ENCODE assay signal across 20 cellular contexts in the genomic region with DNA sequence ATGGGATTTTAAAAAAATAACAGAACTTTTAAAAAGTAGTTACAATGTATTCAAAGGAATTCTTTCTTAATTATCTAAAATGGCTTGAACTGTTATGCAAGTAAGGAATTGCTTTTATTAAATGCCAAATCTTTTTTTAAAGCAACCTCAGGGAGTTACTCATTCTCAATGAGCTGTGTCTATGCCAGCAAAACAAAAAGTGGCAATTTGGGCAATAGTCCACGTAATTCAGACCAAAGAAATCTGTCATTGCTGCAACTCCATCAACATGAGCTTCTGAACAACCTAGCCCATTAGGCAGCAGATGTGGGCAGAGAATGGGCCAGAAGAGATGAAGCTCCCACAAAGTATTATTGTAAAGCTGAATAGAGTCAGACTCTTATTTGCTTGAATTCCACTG.
A peak's percentile ranks its signal among the peaks of the same experiment; 100 is the strongest.
DNase-seq lines count a peak whose midpoint lies in the region; ATAC-seq, FAIRE-seq and TF ChIP-seq lines count a peak whose summit lies in the region.
"Had no signal": no experiment of that assay in that cellular context is flagged by ENCODE, and none has a peak within 500 bp of the region (broad histone marks: within the 10 kb centered on the region; RNA-seq: fewer than 3 reads in every experiment).

No MANE protein-coding gene starts in this region.

- no peaks in the 10 kb centered on the region for H3K79me2 ChIP-seq in mammary epithelial cell (ENCODE audit: insufficient read depth, low read length)

- H3K27me3 ChIP-seq in mammary epithelial cell (ENCODE audit: insufficient read depth, low read length) (no peaks in the 10 kb centered on the region), small intestine (ENCODE audit: control insufficient read depth in 2 of 2, insufficient read depth in 2 of 2, low read length in 2 of 2) (no peaks in the 10 kb centered on the region), upper lobe of right lung (no peaks in the 10 kb centered on the region)

- no peak for FAIRE-seq in small intestine (lab: Jason Lieb, UNC)
- FAIRE-seq: G401.6, GM12891, HTR-8/SVneo had no signal

- no peaks in the 10 kb centered on the region for H3K4me1 Mint-ChIP-seq in MCF 10A (ENCODE audit: insufficient read depth, unreplicated experiment)
- H3K4me1 Mint-ChIP-seq: CD14-positive monocyte had no signal

- H3K36me3 Mint-ChIP-seq in MCF 10A (ENCODE audit: insufficient read depth, unreplicated experiment): no peaks in the 10 kb centered on the region
- H3K36me3 Mint-ChIP-seq: CD14-positive monocyte had no signal

- dilution Hi-C loops in mammary epithelial cell (cut with HindIII; ENCODE audit: low sequenced_read_pairs): no loop called here

- no peak overlapping the region for H3K9ac ChIP-seq in mammary epithelial cell (ENCODE audit: insufficient read depth, low read length)

- H3K4me2 ChIP-seq in mammary epithelial cell (ENCODE audit: insufficient read depth, low read depth, low read length): no peak overlapping the region
- H3K4me2 ChIP-seq: GM23338 had no signal

- DNase-seq in MCF 10A (ENCODE audit: unreplicated experiment): peak; percentile 45
- DNase-seq in mammary epithelial cell: no peak
- DNase-seq in astrocyte of the spinal cord (ENCODE audit: low read depth, low spot score): peak; percentile 16
- DNase-seq in inferior parietal cortex (ENCODE audit: extremely low spot score): peak; percentile 7
- no peak for DNase-seq in stimulated activated naive CD4-positive, alpha-beta T cell (lab: John Stamatoyannopoulos, UW)
- no peak for DNase-seq in small intestine
- no peak for DNase-seq in SIG-M5 (lab: John Stamatoyannopoulos, UW)
- DNase-seq in upper lobe of right lung: no peak
- DNase-seq: 8988T, Caco-2, DMS53, NCI-H1092 treated with DMSO at 0.1 percent for 48 hours, NCI-H1694, NCI-H2107, NCI-H226 had no signal

- H2AFZ ChIP-seq in mammary epithelial cell (ENCODE audit: low read depth, low read length): no peak overlapping the region
- H2AFZ ChIP-seq: GM23338 had no signal

- 8% methylated on average over 1 of the region's 1 CpG for WGBS in mammary epithelial cell (ENCODE audit: low coverage, missing lambda C conversion rate)
- 50 to 79% (median 59%) methylated on average over 1 of the region's 1 CpG for WGBS in small intestine, 3 donors

- no TSS peak for BruUV-seq in MCF 10A (replicated peaks; lab: Mats Ljungman, UMichigan)
- no TSS peak for BruUV-seq in mammary epithelial cell (replicated peaks; lab: Mats Ljungman, UMichigan)

- TF ChIP-seq CTCF in MCF 10A (IDR thresholded peaks at IDR 0.05; ENCODE audit: unreplicated experiment) (no peak), mammary epithelial cell (conservative IDR thresholded peaks at IDR 0.05 in 1 of 2, IDR thresholded peaks at IDR 0.05 in 1 of 2; ENCODE audit: extremely low read depth in 1 of 2, insufficient read depth in 1 of 2, low read depth in 1 of 2, low read length in 2 of 2) (no peak), astrocyte of the spinal cord (IDR thresholded peaks at IDR 0.05; ENCODE audit: low read depth, low read length) (no peak), upper lobe of right lung (IDR thresholded peaks at IDR 0.05) (no peak)

- intact Hi-C loops in MCF 10A (cut with micrococcal nuclease): no loop called here
- intact Hi-C loops in mammary epithelial cell (cut with micrococcal nuclease): no loop called here
- intact Hi-C loops in upper lobe of right lung (cut with DNase I): no loop called here

- H3K4me1 ChIP-seq in mammary epithelial cell (ENCODE audit: insufficient read depth, low read length) (no peaks in the 10 kb centered on the region), small intestine (ENCODE audit: control insufficient read depth in 2 of 2, insufficient read depth in 1 of 2, low read depth in 1 of 2, low read length in 1 of 2) (no peaks in the 10 kb centered on the region), upper lobe of right lung (no peaks in the 10 kb centered on the region)

- no peaks in the 10 kb centered on the region for H4K20me1 ChIP-seq in mammary epithelial cell (ENCODE audit: insufficient read depth, low read length)

- in situ Hi-C loops in mammary epithelial cell (cut with MboI; ENCODE audit: low sequenced_read_pairs in 2 of 2) (no loop called here), astrocyte of the spinal cord (cut with HindIII; ENCODE audit: low sequenced_read_pairs) (no loop called here)

- CTCF ChIA-PET in MCF 10A (lab: Yijun Ruan, JAX) (no interaction called here), mammary epithelial cell (lab: Charles Lee; ENCODE audit: low non-redundant PET) (no interaction called here)

- no peak overlapping the region for H3K27ac Mint-ChIP-seq in MCF 10A (ENCODE audit: low read depth, unreplicated experiment)
- H3K27ac Mint-ChIP-seq: CD14-positive monocyte, GM23338 had no signal

- H3K9me3 ChIP-seq in mammary epithelial cell (replicated peaks; ENCODE audit: insufficient read depth, low read length): no peaks in the 10 kb centered on the region
- no peaks in the 10 kb centered on the region for H3K9me3 ChIP-seq in small intestine (ENCODE audit: control insufficient read depth, low read depth)
- H3K9me3 ChIP-seq in upper lobe of right lung: no peaks in the 10 kb centered on the region
- H3K9me3 ChIP-seq: Caco-2 had no signal

- peaks cover 8% of the 10 kb centered on the region for H3K9me3 Mint-ChIP-seq in MCF 10A (ENCODE audit: unreplicated experiment)
- H3K9me3 Mint-ChIP-seq: GM23338 had no signal

- H3K4me3 ChIP-seq in mammary epithelial cell (replicated peaks in 1 of 3; ENCODE audit: insufficient read depth in 1 of 3, low read depth in 2 of 3, low read length in 3 of 3) (no peak overlapping the region), astrocyte of the spinal cord (ENCODE audit: low read depth, low read length) (no peak overlapping the region), small intestine (ENCODE audit: low read depth in 1 of 2, low read length in 2 of 2) (no peak overlapping the region), upper lobe of right lung (no peak overlapping the region)
- H3K4me3 ChIP-seq: GM23338 had no signal

- H3K36me3 ChIP-seq in mammary epithelial cell (ENCODE audit: insufficient read depth, low read length) (no peaks in the 10 kb centered on the region), small intestine (ENCODE audit: control insufficient read depth in 2 of 2, insufficient read depth in 2 of 2, low read length in 2 of 2) (no peaks in the 10 kb centered on the region), upper lobe of right lung (no peaks in the 10 kb centered on the region)

- H3K4me3 Mint-ChIP-seq in MCF 10A (ENCODE audit: unreplicated experiment): no peak overlapping the region
- H3K4me3 Mint-ChIP-seq: CD14-positive monocyte, GM23338 had no signal

- no peak for ATAC-seq in upper lobe of right lung
- ATAC-seq: GM23338 had no signal

- POLR2A ChIA-PET in MCF 10A (lab: Yijun Ruan, JAX): interaction anchor here (1.0 kb wide), 1 partner anchor 448 kb away, joined by 3 read pairs; no protein-coding TSS in a partner anchor

- no peak overlapping the region for H3K27ac ChIP-seq in mammary epithelial cell (ENCODE audit: insufficient read depth, low read depth, low read length)
- no peak overlapping the region for H3K27ac ChIP-seq in small intestine (ENCODE audit: low read depth in 1 of 2, low read length in 1 of 2)
- no peak overlapping the region for H3K27ac ChIP-seq in upper lobe of right lung

- peaks cover 55% of the 10 kb centered on the region for H3K27me3 Mint-ChIP-seq in MCF 10A (ENCODE audit: insufficient read depth, unreplicated experiment)

Comparison
In these comparisons a context has a peak if more than half of its experiments do, and no peak if none do; other contexts are left out.
1. DNase-seq: peak in MCF 10A (single experiment), astrocyte of the spinal cord (single experiment) and inferior parietal cortex (single experiment); none in mammary epithelial cell (single experiment), stimulated activated naive CD4-positive, alpha-beta T cell (0 of 6), small intestine (single experiment), SIG-M5 (single experiment) and upper lobe of right lung (single experiment).